1 cellular context compared by ENCODE assay signal in genomic region chr16:22296225-22297113, GRCh38.
TF ChIP-seq lines count a peak whose summit lies in the region.

No MANE protein-coding gene starts in this region.

TF ChIP-seq in K562, 482 proteins besides CTCF, POLR2A, EP300 and RAD21 (continued from another document):
- TF ChIP-seq FOXP4 (CRISPR knock-in tag; IDR thresholded peaks at IDR 0.05; ENCODE audit: borderline replicate concordance) (no peak), KLF1 (tag; IDR thresholded peaks at IDR 0.05) (no peak), ZNF124 (CRISPR knock-in tag; IDR thresholded peaks at IDR 0.05) (no peak), SMAD1 (IDR thresholded peaks at IDR 0.05; ENCODE audit: low read depth, low read length, partially characterized antibody) (no peak), ZNF224 (CRISPR knock-in tag; IDR thresholded peaks at IDR 0.05) (no peak), PTBP1 (IDR thresholded peaks at IDR 0.05; ENCODE audit: low read depth, low read length) (no peak), THRAP3 (IDR thresholded peaks at IDR 0.05; ENCODE audit: borderline replicate concordance) (no peak), RUNX1 (IDR thresholded peaks at IDR 0.05; ENCODE audit: low read depth) (no peak), KHSRP (IDR thresholded peaks at IDR 0.05) (no peak), HMGN3 (IDR thresholded peaks at IDR 0.05; ENCODE audit: borderline replicate concordance, extremely low read depth, insufficient read length, low read depth, low read length) (no peak), NEUROD1 (IDR thresholded peaks at IDR 0.05; ENCODE audit: borderline replicate concordance, low read depth, low read length, partially characterized antibody) (no peak), HMGXB4 (CRISPR knock-in tag; IDR thresholded peaks at IDR 0.05) (no peak), STAG1 (CRISPR knock-in tag; IDR thresholded peaks at IDR 0.05; ENCODE audit: borderline replicate concordance) (no peak), HOMEZ (CRISPR knock-in tag; IDR thresholded peaks at IDR 0.05) (no peak), ZNF644 (tag; IDR thresholded peaks at IDR 0.05; ENCODE audit: low read depth) (no peak), MAFG (tag; conservative IDR thresholded peaks at IDR 0.05) (peak; percentile 77), PCBP1 (IDR thresholded peaks at IDR 0.05; ENCODE audit: low read depth, low read length, poor library complexity, severe bottlenecking) (no peak), POU5F1 (IDR thresholded peaks at IDR 0.05; ENCODE audit: borderline replicate concordance, low read depth, low read length, partially characterized antibody) (no peak), NR4A1 (CRISPR knock-in tag; IDR thresholded peaks at IDR 0.05) (no peak), NR4A1 (tag; IDR thresholded peaks at IDR 0.05) (0 out of 2 replicates have a peak, but pooled peaks have one; percentile 18), ZNF143 (CRISPR knock-in tag; IDR thresholded peaks at IDR 0.05) (no peak), PKNOX1 (IDR thresholded peaks at IDR 0.05) (no peak), ZNF639 (CRISPR knock-in tag; conservative IDR thresholded peaks at IDR 0.05 in 1 of 2, IDR thresholded peaks at IDR 0.05 in 1 of 2) (no peak), ETV1 (tag; conservative IDR thresholded peaks at IDR 0.05; ENCODE audit: low read depth) (no peak), TFAP4 (CRISPR knock-in tag; IDR thresholded peaks at IDR 0.05; ENCODE audit: borderline replicate concordance) (no peak), ZNF174 (CRISPR knock-in tag; IDR thresholded peaks at IDR 0.05) (no peak), NFATC3 (IDR thresholded peaks at IDR 0.05) (0 out of 2 replicates have a peak, but pooled peaks have one; percentile 18), NCOA1 (IDR thresholded peaks at IDR 0.05; ENCODE audit: low read depth) (no peak), CEBPG (CRISPR knock-in tag; IDR thresholded peaks at IDR 0.05) (no peak), CEBPG (tag; conservative IDR thresholded peaks at IDR 0.05 in 1 of 2, IDR thresholded peaks at IDR 0.05 in 1 of 2) (peak in 1 of 2 experiments; percentile 32; a peak in 1 of 4 replicates), RBM17 (IDR thresholded peaks at IDR 0.05; ENCODE audit: borderline replicate concordance, low read depth, low read length) (no peak), ZNF830 (CRISPR knock-in tag; IDR thresholded peaks at IDR 0.05) (no peak), TCFL5 (CRISPR knock-in tag; conservative IDR thresholded peaks at IDR 0.05) (no peak), CHAMP1 (IDR thresholded peaks at IDR 0.05) (no peak)
TF ChIP-seq in K562: peak in this region for 33.
